10 cellular contexts compared by ENCODE assay signal in genomic region chr2:110157153-110157793, GRCh38. TPM values are rescaled to one million over a fixed set of nuclear protein-coding genes. Genes with fewer than 3 reads are reported as not detected.
DNase-seq lines count a peak whose midpoint lies in the region; ATAC-seq, FAIRE-seq and TF ChIP-seq lines count a peak whose summit lies in the region.
"Had no signal": no experiment of that assay in that cellular context is flagged by ENCODE, and none has a peak within 500 bp of the region (broad histone marks: within the 10 kb centered on the region; RNA-seq: fewer than 3 reads in every experiment).

No MANE protein-coding gene starts in this region.

- H3K9me3 Mint-ChIP-seq in activated T-helper 1 cell treated with anti-CD3 and anti-CD28 coated beads, Interleukin-12 subunit alpha, Interleukin-12 subunit beta, Interleukin-2, Interleukin-4 antibody, amounts not matched to agents 30 ng/mL and 10 ng/mL and 1 ng/mL, durations not matched to agents 14 hours and 24 hours and 36 hours: peaks cover 16% of the 10 kb centered on the region

- no peak overlapping the region for H3K4me3 Mint-ChIP-seq in activated T-helper 1 cell treated with anti-CD3 and anti-CD28 coated beads, Interleukin-12 subunit alpha, Interleukin-12 subunit beta, Interleukin-2, Interleukin-4 antibody, amounts not matched to agents 30 ng/mL and 10 ng/mL and 1 ng/mL, durations not matched to agents 14 hours and 24 hours and 36 hours
- H3K4me3 Mint-ChIP-seq: IgD-negative memory B cell, naive B cell had no signal

- no peak overlapping the region for H3K27ac ChIP-seq in tibial artery

- ATAC-seq in HG03469 (IDR thresholded peaks at IDR 0.05; ENCODE audit: unreplicated experiment): peak; percentile 69

- H3K9ac ChIP-seq in NT2/D1 (ENCODE audit: insufficient read length, low read depth): no peak overlapping the region

- no peaks in the 10 kb centered on the region for H3K4me1 ChIP-seq in NT2/D1 (ENCODE audit: insufficient read depth, insufficient read length)
- H3K4me1 ChIP-seq in tibial artery: no peaks in the 10 kb centered on the region

- peaks cover 12% of the 10 kb centered on the region for H3K27me3 Mint-ChIP-seq in activated T-helper 1 cell treated with anti-CD3 and anti-CD28 coated beads, Interleukin-12 subunit alpha, Interleukin-12 subunit beta, Interleukin-2, Interleukin-4 antibody, amounts not matched to agents 30 ng/mL and 10 ng/mL and 1 ng/mL, durations not matched to agents 14 hours and 24 hours and 36 hours (ENCODE audit: insufficient read depth)
- H3K27me3 Mint-ChIP-seq: IgD-negative memory B cell had no signal

- H3K4me1 Mint-ChIP-seq in activated T-helper 1 cell treated with anti-CD3 and anti-CD28 coated beads, Interleukin-12 subunit alpha, Interleukin-12 subunit beta, Interleukin-2, Interleukin-4 antibody, amounts not matched to agents 30 ng/mL and 10 ng/mL and 1 ng/mL, durations not matched to agents 14 hours and 24 hours and 36 hours (ENCODE audit: low read depth): peaks cover 12% of the 10 kb centered on the region

- intact Hi-C loops in tibial artery (cut with DNase I; ENCODE audit: low total_unique reads): no loop called here
- intact Hi-C loops in activated T-helper 1 cell treated with anti-CD3 and anti-CD28 coated beads, Interleukin-12 subunit alpha, Interleukin-12 subunit beta, Interleukin-2, Interleukin-4 antibody, amounts not matched to agents 30 ng/mL and 10 ng/mL and 1 ng/mL, durations not matched to agents 14 hours and 24 hours and 36 hours (cut with micrococcal nuclease): no loop called here

- no peak for FAIRE-seq in bronchial epithelial cell (lab: Jason Lieb, UNC)

- TF ChIP-seq CTCF in GM12875 (IDR thresholded peaks at IDR 0.05; ENCODE audit: borderline replicate concordance, insufficient read depth, low read depth, low read length): peak; percentile 62; the same call in 1 of the 2 replicates
- peak; percentile 69 for TF ChIP-seq CTCF in bronchial epithelial cell (IDR thresholded peaks at IDR 0.05; ENCODE audit: insufficient read depth, low read length, severe bottlenecking)
- TF ChIP-seq CTCF in tibial artery (IDR thresholded peaks at IDR 0.05): peak; percentile 68 to 76

- no peak overlapping the region for H3K4me3 ChIP-seq in GM12875 (ENCODE audit: low read depth, low read length)
- H3K4me3 ChIP-seq in NT2/D1 (ENCODE audit: insufficient read length, low read depth): no peak overlapping the region
- H3K4me3 ChIP-seq in bronchial epithelial cell (ENCODE audit: low read depth, low read length): no peak overlapping the region
- no peak overlapping the region for H3K4me3 ChIP-seq in tibial artery

- no peak overlapping the region for H3K27ac Mint-ChIP-seq in activated T-helper 1 cell treated with anti-CD3 and anti-CD28 coated beads, Interleukin-12 subunit alpha, Interleukin-12 subunit beta, Interleukin-2, Interleukin-4 antibody, amounts not matched to agents 30 ng/mL and 10 ng/mL and 1 ng/mL, durations not matched to agents 14 hours and 24 hours and 36 hours
- H3K27ac Mint-ChIP-seq: IgD-negative memory B cell had no signal

- DNase-seq in AG20443 (ENCODE audit: low spot score) (peak; percentile 60), NT2/D1 (ENCODE audit: low read depth, low spot score) (peak; percentile 25), bronchial epithelial cell (ENCODE audit: low read depth) (peak; percentile 74), kidney glomerular epithelial cell (lab: John Stamatoyannopoulos, UW) (peak; percentile 68), tibial artery (no peak)
- DNase-seq in activated T-helper 1 cell treated with anti-CD3 and anti-CD28 coated beads, Interleukin-12 subunit alpha, Interleukin-12 subunit beta, Interleukin-2, Interleukin-4 antibody, amounts not matched to agents 30 ng/mL and 10 ng/mL and 1 ng/mL, durations not matched to agents 14 hours and 24 hours and 36 hours (ENCODE audit: low spot score): no peak
- DNase-seq: naive B cell had no signal

- H3K36me3 ChIP-seq in NT2/D1 (ENCODE audit: insufficient read depth, insufficient read length, low read length) (no peaks in the 10 kb centered on the region), bronchial epithelial cell (ENCODE audit: control insufficient read depth, insufficient read depth, low read length) (no peaks in the 10 kb centered on the region), tibial artery (peaks cover 0 to under 1% (median 0%) of the 10 kb centered on the region in 3 donors)

- H3K9me3 ChIP-seq in NT2/D1 (ENCODE audit: insufficient read depth, low read length) (peaks cover 19% of the 10 kb centered on the region; the same call in 1 of the 2 replicates), tibial artery (peaks cover 0 to 13% (median 4%) of the 10 kb centered on the region in 3 donors)

- H3K36me3 Mint-ChIP-seq in activated T-helper 1 cell treated with anti-CD3 and anti-CD28 coated beads, Interleukin-12 subunit alpha, Interleukin-12 subunit beta, Interleukin-2, Interleukin-4 antibody, amounts not matched to agents 30 ng/mL and 10 ng/mL and 1 ng/mL, durations not matched to agents 14 hours and 24 hours and 36 hours (ENCODE audit: low read depth): peaks cover 3% of the 10 kb centered on the region
- H3K36me3 Mint-ChIP-seq: IgD-negative memory B cell had no signal

- H3K27me3 ChIP-seq in NT2/D1 (ENCODE audit: insufficient read depth, insufficient read length) (no peaks in the 10 kb centered on the region), bronchial epithelial cell (ENCODE audit: control insufficient read depth, insufficient read depth, low read length) (no peaks in the 10 kb centered on the region), tibial artery (no peaks in the 10 kb centered on the region)

RNA-seq across cellular contexts. Expression of gene MALL, which starts 41.7 kb away (rescaled TPM):
- 33.7 and 87.8 TPM in 2 replicates for total RNA-seq in bronchial epithelial cell
- total RNA-seq in activated T-helper 1 cell treated with anti-CD3 and anti-CD28 coated beads, Interleukin-12 subunit alpha, Interleukin-12 subunit beta, Interleukin-2, Interleukin-4 antibody, amounts not matched to agents 30 ng/mL and 10 ng/mL and 1 ng/mL, durations not matched to agents 14 hours and 24 hours and 36 hours: 0.31 and 0.47 TPM in 2 replicates

RNA-seq across cellular contexts. Expression of gene NPHP1, which starts 47.5 kb away (rescaled TPM):
- 1.6 and 2.4 TPM in 2 replicates for total RNA-seq in bronchial epithelial cell
- 0.12 and 0.70 TPM in 2 replicates for total RNA-seq in activated T-helper 1 cell treated with anti-CD3 and anti-CD28 coated beads, Interleukin-12 subunit alpha, Interleukin-12 subunit beta, Interleukin-2, Interleukin-4 antibody, amounts not matched to agents 30 ng/mL and 10 ng/mL and 1 ng/mL, durations not matched to agents 14 hours and 24 hours and 36 hours

RNA-seq across cellular contexts. Expression of gene MTLN, which starts 55.1 kb away (rescaled TPM):
- total RNA-seq in bronchial epithelial cell: 43.7 and 99.5 TPM in 2 replicates
- total RNA-seq in activated T-helper 1 cell treated with anti-CD3 and anti-CD28 coated beads, Interleukin-12 subunit alpha, Interleukin-12 subunit beta, Interleukin-2, Interleukin-4 antibody, amounts not matched to agents 30 ng/mL and 10 ng/mL and 1 ng/mL, durations not matched to agents 14 hours and 24 hours and 36 hours: 73.5 and 79.6 TPM in 2 replicates

Comparison
In these comparisons a context has a peak if more than half of its experiments do, and no peak if none do; other contexts are left out.
1. DNase-seq: peak in AG20443 (single experiment), NT2/D1 (single experiment), bronchial epithelial cell (single experiment) and kidney glomerular epithelial cell (single experiment); none in tibial artery (0 of 2) and activated T-helper 1 cell treated with anti-CD3 and anti-CD28 coated beads, Interleukin-12 subunit alpha, Interleukin-12 subunit beta, Interleukin-2, Interleukin-4 antibody, amounts not matched to agents 30 ng/mL and 10 ng/mL and 1 ng/mL, durations not matched to agents 14 hours and 24 hours and 36 hours (single experiment).
2. RNA of gene MALL, which starts 41.7 kb away (total RNA-seq): 33.7 to 87.8 TPM in bronchial epithelial cell; 0.31 to 0.47 TPM in activated T-helper 1 cell treated with anti-CD3 and anti-CD28 coated beads, Interleukin-12 subunit alpha, Interleukin-12 subunit beta, Interleukin-2, Interleukin-4 antibody, amounts not matched to agents 30 ng/mL and 10 ng/mL and 1 ng/mL, durations not matched to agents 14 hours and 24 hours and 36 hours; every median in the first group is over 10 times any median in the second.
3. Peak in every context shown above with its lines, with median percentiles within 50 percentile points of each other: CTCF ChIP-seq.